Comparison of ENCODE assay signal across 9 cellular contexts in the genomic region with DNA sequence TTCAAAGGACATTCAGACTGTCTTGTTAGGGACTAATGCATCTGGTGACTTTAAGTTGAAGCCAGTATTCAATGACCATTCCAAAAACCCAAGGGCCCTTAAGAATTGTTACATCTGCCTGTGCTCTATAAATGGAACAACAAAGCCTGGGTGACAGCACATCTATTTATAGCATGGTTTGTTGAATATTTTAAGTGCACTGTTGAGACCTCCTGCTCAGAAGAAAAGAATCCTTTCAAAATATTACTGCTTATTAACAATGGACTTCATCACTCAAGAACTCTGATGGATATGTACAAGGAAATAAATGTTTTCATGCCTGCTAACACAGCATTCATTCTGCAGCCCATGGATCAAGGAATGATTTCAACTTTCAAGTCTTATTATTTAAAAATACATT. TPM values are rescaled to one million over a fixed set of nuclear protein-coding genes. Genes with fewer than 3 reads are reported as not detected.
"Had no signal": no experiment of that assay in that cellular context is flagged by ENCODE, and none has a peak within 500 bp of the region (broad histone marks: within the 10 kb centered on the region; RNA-seq: fewer than 3 reads in every experiment).

No MANE protein-coding gene starts in this region.

- FAIRE-seq: HepG2, HTR-8/SVneo had no signal

- ATAC-seq: HepG2 had no signal

- DNase-seq: IMR-90, KBM-7, KG1 had no signal

- H3K4me2 ChIP-seq: KMS-11 had no signal

- H3K9ac ChIP-seq: KMS-11 had no signal

- H3K27ac ChIP-seq: HL-60, KMS-11 had no signal

RNA-seq across cellular contexts. Expression of a gene that starts 33.1 kb away (rescaled TPM):
- total RNA-seq: HT1080, IMR-90 had no signal
- polyA plus RNA-seq: HepG2, IgD-negative memory B cell had no signal

RNA-seq across cellular contexts. Expression of a gene that starts 46.2 kb away (rescaled TPM):
- total RNA-seq: HepG2, HT1080, IMR-90 had no signal
- polyA plus RNA-seq: IgD-negative memory B cell had no signal
